Comparison of ENCODE assay signal across 16 cellular contexts in genomic region chr7:154304231-154304630, GRCh38.
"Had no signal": no experiment of that assay in that cellular context is flagged by ENCODE, and none has a peak within 500 bp of the region (broad histone marks: within the 10 kb centered on the region; RNA-seq: fewer than 3 reads in every experiment).

No MANE protein-coding gene starts in this region.

- H3K36me3 ChIP-seq: sigmoid colon, transverse colon had no signal

- H3K27me3 ChIP-seq: transverse colon had no signal

- H3K9me3 Mint-ChIP-seq: activated naive CD8-positive, alpha-beta T cell treated with anti-CD3 and anti-CD28 coated beads, Interleukin-2, amount 50 U/mL, for 24 hours had no signal

- H3K4me3 ChIP-seq: coronary artery, transverse colon had no signal

- ATAC-seq: activated CD8-positive, alpha-beta T cell treated with anti-CD3 and anti-CD28 coated beads, Interleukin-2, amount 10 ng/mL, durations not matched to agents 7 days and 5 days; activated naive CD8-positive, alpha-beta T cell treated with anti-CD3 and anti-CD28 coated beads, Interleukin-2, amount 50 U/mL, for 24 hours; effector memory CD8-positive, alpha-beta T cell; left lobe of liver; naive thymus-derived CD4-positive, alpha-beta T cell; stimulated activated naive B cell treated with anti-CD40 and anti-IgM and Interleukin-4, amounts not matched to agents 10 μg/mL and 1 μg/mL and 100 μg/mL, for 72 hours; WTC11 had no signal

- H3K4me1 Mint-ChIP-seq: activated naive CD8-positive, alpha-beta T cell treated with anti-CD3 and anti-CD28 coated beads, Interleukin-2, amount 50 U/mL, for 24 hours; naive thymus-derived CD4-positive, alpha-beta T cell; stimulated activated naive B cell treated with anti-CD40 and anti-IgM and Interleukin-4, amounts not matched to agents 10 μg/mL and 1 μg/mL and 100 μg/mL, for 72 hours; WTC11 had no signal

- H3K4me3 Mint-ChIP-seq: activated CD8-positive, alpha-beta T cell treated with anti-CD3 and anti-CD28 coated beads, Interleukin-2, amount 10 ng/mL, durations not matched to agents 7 days and 5 days; activated naive CD8-positive, alpha-beta T cell treated with anti-CD3 and anti-CD28 coated beads, Interleukin-2, amount 50 U/mL, for 24 hours; effector memory CD8-positive, alpha-beta T cell; naive thymus-derived CD4-positive, alpha-beta T cell; stimulated activated naive B cell treated with anti-CD40 and anti-IgM and Interleukin-4, amounts not matched to agents 10 μg/mL and 1 μg/mL and 100 μg/mL, for 72 hours; WTC11 had no signal

- H3K4me1 ChIP-seq: sigmoid colon, transverse colon had no signal

- H3K36me3 Mint-ChIP-seq: naive thymus-derived CD4-positive, alpha-beta T cell; stimulated activated naive B cell treated with anti-CD40 and anti-IgM and Interleukin-4, amounts not matched to agents 10 μg/mL and 1 μg/mL and 100 μg/mL, for 72 hours had no signal

- H3K27ac Mint-ChIP-seq: activated CD8-positive, alpha-beta T cell treated with anti-CD3 and anti-CD28 coated beads, Interleukin-2, amount 10 ng/mL, durations not matched to agents 7 days and 5 days; activated naive CD8-positive, alpha-beta T cell treated with anti-CD3 and anti-CD28 coated beads, Interleukin-2, amount 50 U/mL, for 24 hours; effector memory CD8-positive, alpha-beta T cell; naive thymus-derived CD4-positive, alpha-beta T cell; stimulated activated naive B cell treated with anti-CD40 and anti-IgM and Interleukin-4, amounts not matched to agents 10 μg/mL and 1 μg/mL and 100 μg/mL, for 72 hours; WTC11 had no signal

- H3K27ac ChIP-seq: coronary artery, sigmoid colon, transverse colon had no signal

- DNase-seq: activated CD4-positive, alpha-beta T cell treated with anti-CD3 and anti-CD28 coated beads for 48 hours; activated CD8-positive, alpha-beta memory T cell treated with anti-CD3 and anti-CD28 coated beads, Interleukin-2, amount 50 U/mL, for 48 hours; activated CD8-positive, alpha-beta T cell treated with anti-CD3 and anti-CD28 coated beads, Interleukin-2, amount 10 ng/mL, durations not matched to agents 7 days and 5 days; activated naive CD4-positive, alpha-beta T cell treated with Interleukin-2 at 50 U/mL for 16 hours; activated naive CD8-positive, alpha-beta T cell treated with anti-CD3 and anti-CD28 coated beads, Interleukin-2, amount 50 U/mL, for 24 hours; effector memory CD8-positive, alpha-beta T cell; erythroblast; mammary epithelial cell; naive thymus-derived CD4-positive, alpha-beta T cell; sigmoid colon; stimulated activated CD4-positive, alpha-beta T cell treated with anti-CD3 and anti-CD28 coated beads, Interleukin-2, amount 100 ng/mL, for 24 hours; stimulated activated naive B cell treated with anti-CD40 and anti-IgM and Interleukin-4, amounts not matched to agents 10 μg/mL and 1 μg/mL and 100 μg/mL, for 72 hours; transverse colon had no signal

- H3K27me3 Mint-ChIP-seq: effector memory CD8-positive, alpha-beta T cell had no signal

- H3K9me3 ChIP-seq: sigmoid colon, transverse colon had no signal
